In genomic region chr5:97644896-97645295, GRCh38 we compare ENCODE assay signal across 34 cellular contexts.
"Had no signal": no experiment of that assay in that cellular context is flagged by ENCODE, and none has a peak within 500 bp of the region (broad histone marks: within the 10 kb centered on the region; RNA-seq: fewer than 3 reads in every experiment).

No MANE protein-coding gene starts in this region.

- H3K4me2 ChIP-seq: KMS-11 had no signal

- H3K36me3 ChIP-seq: MG63 had no signal

- H3K27me3 ChIP-seq: MG63 had no signal

- H3K4me3 ChIP-seq: MG63 had no signal

- H3K9ac ChIP-seq: KMS-11 had no signal

- DNase-seq: Karpas-422, Kasumi-1, MG63, MM.1S, MV-4-11, NCI-H1048, NCI-H1092, NCI-H1092 treated with DMSO at 0.1 percent for 48 hours, NCI-H1105, NCI-H1105 treated with DMSO at 0.1 percent for 48 hours, NCI-H1417, NCI-H1417 treated with DMSO at 0.1 percent for 48 hours, NCI-H1436, NCI-H1436 treated with DMSO at 0.1 percent for 48 hours, NCI-H146, NCI-H1694, NCI-H1694 treated with DMSO at 0.1 percent for 48 hours, NCI-H187, NCI-H187 treated with DMSO at 0.1 percent for 48 hours, NCI-H1930, NCI-H2029, NCI-H2029 treated with DMSO at 0.1 percent for 48 hours, NCI-H2081, NCI-H2081 treated with DMSO at 0.1 percent for 48 hours, NCI-H2107, NCI-H2171, NCI-H2171 treated with DMSO at 0.1 percent for 48 hours, NCI-H2227 treated with DMSO at 0.1 percent for 48 hours, NCI-H226, NCI-H345, NCI-H446, NCI-H446 treated with DMSO at 0.1 percent for 48 hours, NCI-H510A had no signal

- H3K27ac ChIP-seq: KMS-11 had no signal
